12 cellular contexts compared by ENCODE assay signal in genomic region chr1:217078010-217078704, GRCh38.
DNase-seq lines count a peak whose midpoint lies in the region; ATAC-seq and TF ChIP-seq lines count a peak whose summit lies in the region.
"Had no signal": no experiment of that assay in that cellular context is flagged by ENCODE, and none has a peak within 500 bp of the region (broad histone marks: within the 10 kb centered on the region; RNA-seq: fewer than 3 reads in every experiment).

No MANE protein-coding gene starts in this region.

- in situ Hi-C loops in brain microvascular endothelial cell (cut with HindIII; ENCODE audit: low pct_ligation_motif_present, low sequenced_read_pairs), result no loop called here

- H3K36me3 ChIP-seq in skeletal muscle tissue (ENCODE audit: control insufficient read depth in 3 of 3, insufficient read depth in 3 of 3, low read length in 3 of 3), result no peaks in the 10 kb centered on the region
- no peaks in the 10 kb centered on the region for H3K36me3 ChIP-seq in A673 (ENCODE audit: insufficient read depth, low read length, poor library complexity, severe bottlenecking)
- no peaks in the 10 kb centered on the region for H3K36me3 ChIP-seq in brain microvascular endothelial cell (replicated peaks)

- H3K9me3 Mint-ChIP-seq in brain, result no peaks in the 10 kb centered on the region

- H3K27ac Mint-ChIP-seq in brain, result peak overlapping the region in 4 of 5 experiments; percentile 5 to 93 (median 46)
- H3K27ac Mint-ChIP-seq: stimulated activated naive CD8-positive, alpha-beta T cell treated with anti-CD3 and anti-CD28 coated beads, Interleukin-15, amount 100 ng/mL, for 72 hours had no signal

- H3K9me3 ChIP-seq in skeletal muscle tissue (ENCODE audit: control insufficient read depth in 3 of 3, low read length in 3 of 3), result no peaks in the 10 kb centered on the region
- no peaks in the 10 kb centered on the region for H3K9me3 ChIP-seq in A673 (ENCODE audit: low read depth, low read length, poor library complexity, severe bottlenecking)

- no peak for ATAC-seq in GM18870 (IDR thresholded peaks at IDR 0.05; ENCODE audit: unreplicated experiment)
- ATAC-seq: stimulated activated naive CD8-positive, alpha-beta T cell treated with anti-CD3 and anti-CD28 coated beads, Interleukin-15, amount 100 ng/mL, for 72 hours had no signal

- H3K27me3 Mint-ChIP-seq in brain, result no peaks in the 10 kb centered on the region
- H3K27me3 Mint-ChIP-seq: stimulated activated naive CD8-positive, alpha-beta T cell treated with anti-CD3 and anti-CD28 coated beads, Interleukin-15, amount 100 ng/mL, for 72 hours had no signal

- POLR2A ChIA-PET in A673 (lab: Charles Lee; ENCODE audit: low non-redundant PET), result no interaction called here

- CTCF ChIA-PET in A673 (lab: Charles Lee), result no interaction called here

- H3K4me1 ChIP-seq in skeletal muscle tissue (ENCODE audit: control insufficient read depth in 3 of 3, insufficient read depth in 3 of 3, low read length in 3 of 3), result peaks cover 0 to 9% (median 3%) of the 10 kb centered on the region in 3 donors
- H3K4me1 ChIP-seq in A673 (ENCODE audit: insufficient read depth, low read length, poor library complexity, severe bottlenecking), result no peaks in the 10 kb centered on the region

- no peaks in the 10 kb centered on the region for H3K36me3 Mint-ChIP-seq in brain

- DNase-seq in NCI-H2029 treated with DMSO at 0.1 percent for 48 hours (lab: John Stamatoyannopoulos, UW) (peak; percentile 47), inferior parietal cortex (ENCODE audit: extremely low spot score) (peak; percentile 59), A673 (ENCODE audit: low spot score) (no peak), NCI-H1436 treated with DMSO at 0.1 percent for 48 hours (lab: John Stamatoyannopoulos, UW) (no peak), brain microvascular endothelial cell (no peak)
- DNase-seq: effector CD4-positive, alpha-beta T cell; NCI-H446 treated with DMSO at 0.1 percent for 48 hours; stimulated activated naive CD8-positive, alpha-beta T cell treated with anti-CD3 and anti-CD28 coated beads, Interleukin-15, amount 100 ng/mL, for 72 hours; T-helper 9 cell had no signal

- peak overlapping the region; percentile 25 to 89 (median 70) for H3K4me3 Mint-ChIP-seq in brain
- H3K4me3 Mint-ChIP-seq: stimulated activated naive CD8-positive, alpha-beta T cell treated with anti-CD3 and anti-CD28 coated beads, Interleukin-15, amount 100 ng/mL, for 72 hours had no signal

- BruUV-seq in A673 (replicated peaks; lab: Mats Ljungman, UMichigan), result no TSS peak

- TF ChIP-seq CTCF in brain (conservative IDR thresholded peaks at IDR 0.05) (no peak), A673 (conservative IDR thresholded peaks at IDR 0.05; ENCODE audit: low read depth, low read length) (no peak), brain microvascular endothelial cell (IDR thresholded peaks at IDR 0.05; ENCODE audit: low read depth, low read length, missing control alignments) (no peak)

- H3K4me3 ChIP-seq in skeletal muscle tissue (ENCODE audit: low read length in 3 of 3), result peak overlapping the region; percentile 45 to 63 (median 51)
- H3K4me3 ChIP-seq in A673 (ENCODE audit: low read depth, low read length, poor library complexity, severe bottlenecking), result no peak overlapping the region
- H3K4me3 ChIP-seq in brain microvascular endothelial cell (ENCODE audit: low read depth, low read length), result no peak overlapping the region

- intact Hi-C loops in A673 (cut with micrococcal nuclease; ENCODE audit: unreplicated experiment), result no loop called here

- peaks cover 52% of the 10 kb centered on the region for H3K4me1 Mint-ChIP-seq in brain
- H3K4me1 Mint-ChIP-seq: stimulated activated naive CD8-positive, alpha-beta T cell treated with anti-CD3 and anti-CD28 coated beads, Interleukin-15, amount 100 ng/mL, for 72 hours had no signal

- peak overlapping the region; percentile 10 for H3K27ac ChIP-seq in skeletal muscle tissue (ENCODE audit: low read depth, low read length)
- H3K27ac ChIP-seq in A673 (ENCODE audit: low read depth, low read length, poor library complexity, severe bottlenecking), result no peak overlapping the region
- H3K27ac ChIP-seq in brain microvascular endothelial cell, result no peak overlapping the region

- H3K9ac ChIP-seq in skeletal muscle tissue (ENCODE audit: low read depth in 1 of 3, low read length in 3 of 3), result peak overlapping the region in 2 of 3 donors; percentile 39 to 42

- H3K27me3 ChIP-seq in skeletal muscle tissue (ENCODE audit: control insufficient read depth in 3 of 3, insufficient read depth in 3 of 3, low read length in 3 of 3) (no peaks in the 10 kb centered on the region), A673 (replicated peaks; ENCODE audit: insufficient read depth, low read depth, low read length, poor library complexity) (peaks cover 59% of the 10 kb centered on the region), brain microvascular endothelial cell (replicated peaks) (no peaks in the 10 kb centered on the region)

Comparison
In these comparisons a context has a peak if more than half of its experiments do, and no peak if none do; other contexts are left out.
1. DNase-seq: peak in NCI-H2029 treated with DMSO at 0.1 percent for 48 hours (single experiment) and inferior parietal cortex (single experiment); none in A673 (single experiment), NCI-H1436 treated with DMSO at 0.1 percent for 48 hours (single experiment) and brain microvascular endothelial cell (single experiment).
2. H3K4me3 ChIP-seq: peak in skeletal muscle tissue (3 of 3); none in A673 (single experiment) and brain microvascular endothelial cell (single experiment).